8 cellular contexts compared by ENCODE assay signal in the genomic region with DNA sequence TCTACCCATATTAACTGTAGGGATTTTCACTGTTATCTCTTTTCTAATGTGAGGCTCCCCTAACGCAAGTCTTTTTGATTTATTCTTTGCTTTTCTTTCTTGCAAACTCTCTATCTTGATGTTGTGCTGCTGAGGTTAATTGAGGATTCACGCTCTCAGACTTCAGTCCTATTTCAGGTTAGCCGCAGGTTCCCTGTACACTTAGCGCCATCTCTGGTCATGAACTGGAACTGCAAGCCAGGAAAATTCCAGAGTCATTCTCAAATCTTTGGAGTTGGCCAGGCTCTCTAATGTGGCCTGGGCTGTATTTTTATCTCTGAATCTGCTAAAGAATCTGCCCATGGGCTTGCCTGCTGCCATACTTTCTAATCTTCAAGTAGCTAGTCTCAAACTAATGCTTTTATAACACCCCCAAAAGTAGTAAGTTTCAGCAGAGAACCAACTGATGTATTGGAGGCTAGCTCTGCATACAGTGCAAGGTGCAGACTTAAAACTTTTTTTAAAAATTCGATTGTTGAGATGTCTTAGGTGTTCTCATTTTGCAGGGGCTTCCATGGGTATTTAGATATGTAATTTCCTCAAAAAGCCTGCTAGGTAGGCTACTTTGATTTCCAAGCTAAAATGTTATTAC.
DNase-seq lines count a peak whose midpoint lies in the region; ATAC-seq, FAIRE-seq and TF ChIP-seq lines count a peak whose summit lies in the region.

No MANE protein-coding gene starts in this region.

- FAIRE-seq in islet of Langerhans (lab: Jason Lieb, UNC), result peak; percentile 73

- WGBS in aorta, 2 donors, result 15 to 17% methylated on average over 5 of the region's 5 CpGs

- peak; percentile 60 for TF ChIP-seq CTCF in BJ (IDR thresholded peaks at IDR 0.05; ENCODE audit: insufficient read depth, low read depth, low read length)

- H3K27me3 ChIP-seq in BJ (ENCODE audit: control insufficient read depth, insufficient read depth, low read length) (no peaks in the 10 kb centered on the region), aorta (ENCODE audit: control insufficient read depth in 1 of 2, insufficient read depth in 2 of 2, low read length in 1 of 2) (no peaks in the 10 kb centered on the region)

- H3K36me3 ChIP-seq in BJ (ENCODE audit: control insufficient read depth, insufficient read depth, low read length) (no peaks in the 10 kb centered on the region), aorta (ENCODE audit: control insufficient read depth in 1 of 2, insufficient read depth in 2 of 2, low read length in 1 of 2) (no peaks in the 10 kb centered on the region)

- DNase-seq in BJ (ENCODE audit: low read depth) (no peak), HK-2 (ENCODE audit: unreplicated experiment) (peak; percentile 24), aorta (no peak), germinal center (ENCODE audit: low spot score) (no peak)
- peak; percentile 0 to 13 for DNase-seq in activated CD4-positive, alpha-beta T cell treated with anti-CD3 and anti-CD28 coated beads, Interleukin-2, amount 50 U/mL, for 48 hours

- no peaks in the 10 kb centered on the region for H3K9me3 ChIP-seq in aorta (ENCODE audit: control insufficient read depth, low read length)

- POLR2A ChIA-PET in BJ (lab: Charles Lee), result no interaction called here

- no peaks in the 10 kb centered on the region for H3K4me1 ChIP-seq in aorta (ENCODE audit: control insufficient read depth in 1 of 2, insufficient read depth in 2 of 2, low read length in 2 of 2)

- intact Hi-C loops in aorta (cut with DNase I), result loop anchor here (2.0 to 10.0 kb wide), 2 partner anchors 717 to 913 kb away; no protein-coding TSS in a partner anchor

- H3K27ac ChIP-seq in aorta (ENCODE audit: low read depth in 1 of 2, low read length in 2 of 2), result no peak overlapping the region

- CTCF ChIA-PET in BJ (lab: Yijun Ruan, JAX), result no interaction called here

- no peak overlapping the region for H3K4me3 ChIP-seq in BJ (ENCODE audit: low read depth, low read length)
- peak overlapping the region in 1 of 2 donors; percentile 54 for H3K4me3 ChIP-seq in aorta (ENCODE audit: low read length in 2 of 2)

- peak; percentile 72 for ATAC-seq in GM18502 (IDR thresholded peaks at IDR 0.05; ENCODE audit: poor library complexity, unreplicated experiment)
- ATAC-seq in aorta (ENCODE audit: low FRiP score), result peak; percentile 76
- ATAC-seq in HG03175 (IDR thresholded peaks at IDR 0.05; ENCODE audit: unreplicated experiment), result no peak

Comparison
In these comparisons a context has a peak if more than half of its experiments do, and no peak if none do; other contexts are left out.
1. DNase-seq: peak in HK-2 (single experiment) and activated CD4-positive, alpha-beta T cell treated with anti-CD3 and anti-CD28 coated beads, Interleukin-2, amount 50 U/mL, for 48 hours (2 of 2); none in BJ (single experiment), aorta (0 of 2) and germinal center (single experiment).